24 cellular contexts compared by ENCODE assay signal in the genomic region with DNA sequence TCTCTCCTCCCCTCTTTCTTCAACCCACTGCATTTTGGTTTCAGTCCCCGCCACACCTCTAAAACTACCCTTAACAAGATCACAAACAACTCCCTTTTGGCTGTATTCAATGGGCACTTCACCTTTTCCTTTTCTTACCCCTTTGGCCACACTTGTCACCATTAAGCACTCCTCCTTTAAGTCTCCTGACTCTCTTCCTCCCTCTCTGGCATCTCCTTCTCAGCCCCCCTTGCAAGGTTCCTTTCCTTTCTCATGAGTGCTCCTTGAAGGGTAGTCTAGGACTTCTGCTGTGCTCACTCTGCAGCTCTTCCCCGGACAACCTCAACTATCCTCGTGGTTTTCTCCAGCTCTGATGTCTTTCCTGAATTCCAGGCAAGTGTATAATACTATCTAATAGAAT.
"Had no signal": no experiment of that assay in that cellular context is flagged by ENCODE, and none has a peak within 500 bp of the region (broad histone marks: within the 10 kb centered on the region; RNA-seq: fewer than 3 reads in every experiment).

No MANE protein-coding gene starts in this region.

- H3K4me3 ChIP-seq: ascending aorta, body of pancreas, SK-N-MC had no signal

- H3K4me3 Mint-ChIP-seq: activated CD4-positive, alpha-beta memory T cell treated with anti-CD3 and anti-CD28 coated beads for 36 hours; activated CD4-positive, alpha-beta T cell treated with anti-CD3 and anti-CD28 coated beads, Interleukin-2, amount 10 ng/mL, durations not matched to agents 7 days and 5 days; activated naive CD8-positive, alpha-beta T cell treated with anti-CD3 and anti-CD28 coated beads, Interleukin-2, amount 50 U/mL, for 24 hours; activated T-cell treated with anti-CD3 and anti-CD28 coated beads, Interleukin-2, amount 50 U/mL, for 4 hours; T-cell had no signal

- DNase-seq: activated CD4-positive, alpha-beta memory T cell treated with anti-CD3 and anti-CD28 coated beads for 36 hours; activated CD4-positive, alpha-beta T cell treated with anti-CD3 and anti-CD28 coated beads, Interleukin-2, amount 10 ng/mL, durations not matched to agents 7 days and 5 days; activated CD4-positive, CD25-positive, alpha-beta regulatory T cell; activated CD8-positive, alpha-beta memory T cell treated with anti-CD3 and anti-CD28 coated beads for 24 hours; activated effector memory CD4-positive, alpha-beta T cell treated with anti-CD3 and anti-CD28 coated beads, Interleukin-2, amount 50 U/mL, for 16 hours; activated naive CD4-positive, alpha-beta T cell treated with Interleukin-2 at 50 U/mL for 16 hours; activated naive CD8-positive, alpha-beta T cell treated with anti-CD3 and anti-CD28 coated beads, Interleukin-2, amount 50 U/mL, for 24 hours; activated T-cell treated with anti-CD3 and anti-CD28 coated beads, Interleukin-2, amount 50 U/mL, for 4 hours; amniotic stem cell; KG1; NCI-H1048; NCI-H2029; NCI-H510A treated with DMSO at 0.1 percent for 48 hours; NK-92 treated with Interleukin-12 subunit alpha and Interleukin-12 subunit beta, amount 100 ng/mL, for 24 hours; PC-3; SHP77; T-cell; T-helper 2 cell; T1000 had no signal

- H3K27me3 ChIP-seq: ascending aorta, body of pancreas had no signal

- H3K36me3 ChIP-seq: ascending aorta had no signal

- H3K4me1 ChIP-seq: ascending aorta had no signal

- H3K4me1 Mint-ChIP-seq: activated naive CD8-positive, alpha-beta T cell treated with anti-CD3 and anti-CD28 coated beads, Interleukin-2, amount 50 U/mL, for 24 hours; T-cell had no signal

- H3K27ac Mint-ChIP-seq: activated CD4-positive, alpha-beta memory T cell treated with anti-CD3 and anti-CD28 coated beads for 36 hours; activated CD4-positive, alpha-beta T cell treated with anti-CD3 and anti-CD28 coated beads, Interleukin-2, amount 10 ng/mL, durations not matched to agents 7 days and 5 days; activated naive CD4-positive, alpha-beta T cell treated with anti-CD3 and anti-CD28 coated beads, Interleukin-2, amount 50 U/mL, for 72 hours; activated naive CD8-positive, alpha-beta T cell treated with anti-CD3 and anti-CD28 coated beads, Interleukin-2, amount 50 U/mL, for 24 hours; T-cell had no signal

- H3K9me3 ChIP-seq: ascending aorta, body of pancreas had no signal

- H3K9me3 Mint-ChIP-seq: activated CD4-positive, alpha-beta memory T cell treated with anti-CD3 and anti-CD28 coated beads for 36 hours; activated CD4-positive, alpha-beta T cell treated with anti-CD3 and anti-CD28 coated beads, Interleukin-2, amount 10 ng/mL, durations not matched to agents 7 days and 5 days; activated naive CD4-positive, alpha-beta T cell treated with anti-CD3 and anti-CD28 coated beads, Interleukin-2, amount 50 U/mL, for 72 hours; activated naive CD8-positive, alpha-beta T cell treated with anti-CD3 and anti-CD28 coated beads, Interleukin-2, amount 50 U/mL, for 24 hours; activated T-cell treated with anti-CD3 and anti-CD28 coated beads, Interleukin-2, amount 50 U/mL, for 4 hours; T-cell had no signal

- H3K36me3 Mint-ChIP-seq: activated CD4-positive, alpha-beta memory T cell treated with anti-CD3 and anti-CD28 coated beads for 36 hours; activated naive CD4-positive, alpha-beta T cell treated with anti-CD3 and anti-CD28 coated beads, Interleukin-2, amount 50 U/mL, for 72 hours; T-cell had no signal

- H3K27ac ChIP-seq: ascending aorta, SK-N-MC, VCaP had no signal
